31 cellular contexts compared by ENCODE assay signal in the genomic region with DNA sequence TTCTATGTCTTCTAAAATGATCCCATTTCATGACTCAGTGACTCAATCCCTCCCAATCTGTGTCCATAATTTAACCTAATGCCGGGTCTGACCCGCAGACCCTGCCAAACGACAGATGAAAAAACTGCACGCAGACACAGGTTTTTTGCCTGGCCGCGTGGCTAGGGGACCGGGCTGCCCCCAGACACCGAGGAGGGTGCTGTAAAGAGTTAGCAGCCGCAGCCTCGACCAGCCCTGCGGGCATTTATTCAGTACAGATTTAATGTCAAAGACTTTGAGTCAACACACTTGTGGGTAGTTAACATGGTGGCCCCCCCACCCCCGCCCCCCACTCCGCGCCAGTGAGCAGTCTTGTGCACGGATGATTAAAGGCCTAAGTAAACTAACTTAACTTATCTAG.
A peak's percentile ranks its signal among the peaks of the same experiment; 100 is the strongest.
DNase-seq lines count a peak whose midpoint lies in the region; ATAC-seq and TF ChIP-seq lines count a peak whose summit lies in the region.
"Had no signal": no experiment of that assay in that cellular context is flagged by ENCODE, and none has a peak within 500 bp of the region (broad histone marks: within the 10 kb centered on the region; RNA-seq: fewer than 3 reads in every experiment).

No MANE protein-coding gene starts in this region.

- no peak overlapping the region for H3K4me2 ChIP-seq in neuronal stem cell (ENCODE audit: insufficient read depth, low read length, poor library complexity, severe bottlenecking)
- H3K4me2 ChIP-seq: A549; BLaER1; BLaER1 treated with 17β-estradiol and CSF1 and Interleukin-3, amounts not matched to agents 10 nM and 100 nM had no signal

- H2AFZ ChIP-seq in neuronal stem cell (ENCODE audit: low read length), result no peak overlapping the region

- no peak overlapping the region for H3K14ac ChIP-seq in neuronal stem cell (ENCODE audit: low read length)

- no peak overlapping the region for H3K4ac ChIP-seq in neuronal stem cell (ENCODE audit: low read length)

- H3K9me3 ChIP-seq in endodermal cell (ENCODE audit: control insufficient read depth, low read length) (peaks cover 26% of the 10 kb centered on the region), neuronal stem cell (replicated peaks in 1 of 2; ENCODE audit: control insufficient read depth in 2 of 2, insufficient read depth in 1 of 2, low read depth in 1 of 2, low read length in 2 of 2) (no peaks in the 10 kb centered on the region), T-helper 17 cell (ENCODE audit: control insufficient read depth, low read length, poor library complexity, severe bottlenecking) (no peaks in the 10 kb centered on the region)
- H3K9me3 ChIP-seq: A549; BE2C; BLaER1; BLaER1 treated with 17β-estradiol and CSF1 and Interleukin-3, amounts not matched to agents 10 nM and 100 nM had no signal

- peaks cover 26% of the 10 kb centered on the region for H3K9me3 Mint-ChIP-seq in endodermal cell
- H3K9me3 Mint-ChIP-seq: CD4-positive, alpha-beta T cell; CD4-positive, CD25-positive, alpha-beta regulatory T cell; CD8-positive, alpha-beta memory T cell; CD8-positive, alpha-beta T cell had no signal

- no peaks in the 10 kb centered on the region for H3K79me1 ChIP-seq in neuronal stem cell (ENCODE audit: low read depth, low read length)

- no peak overlapping the region for H3K4me3 Mint-ChIP-seq in endodermal cell
- no peak overlapping the region for H3K4me3 Mint-ChIP-seq in T-helper 17 cell
- H3K4me3 Mint-ChIP-seq: B cell; CD14-positive monocyte; CD4-positive, alpha-beta memory T cell; CD4-positive, alpha-beta T cell; CD4-positive, CD25-positive, alpha-beta regulatory T cell; CD8-positive, alpha-beta memory T cell; CD8-positive, alpha-beta T cell had no signal

- no peak overlapping the region for H2BK12ac ChIP-seq in neuronal stem cell (ENCODE audit: low read length)

- H3K4me3 ChIP-seq in endodermal cell (ENCODE audit: low read length) (peak overlapping the region; percentile 61), neuronal stem cell (ENCODE audit: low read length in 2 of 2) (no peak overlapping the region)
- H3K4me3 ChIP-seq: A549; BLaER1; BLaER1 treated with 17β-estradiol and CSF1 and Interleukin-3, amounts not matched to agents 10 nM and 100 nM had no signal

- H3K27me3 Mint-ChIP-seq in endodermal cell (ENCODE audit: insufficient read depth), result no peaks in the 10 kb centered on the region
- H3K27me3 Mint-ChIP-seq in T-helper 17 cell, result peaks cover 39% of the 10 kb centered on the region
- H3K27me3 Mint-ChIP-seq: B cell; CD4-positive, CD25-positive, alpha-beta regulatory T cell had no signal

- H3K27me3 ChIP-seq in endodermal cell (ENCODE audit: control insufficient read depth, insufficient read depth, low read length, poor library complexity, severe bottlenecking) (no peaks in the 10 kb centered on the region), neuronal stem cell (ENCODE audit: control insufficient read depth in 3 of 3, insufficient read depth in 3 of 3, low read depth in 1 of 3, low read length in 3 of 3) (no peaks in the 10 kb centered on the region)
- H3K27me3 ChIP-seq: BE2C; BLaER1; BLaER1 treated with 17β-estradiol and CSF1 and Interleukin-3, amounts not matched to agents 10 nM and 100 nM had no signal

- DNase-seq in endodermal cell, result no peak
- no peak for DNase-seq in neuronal stem cell (ENCODE audit: low spot score)
- DNase-seq in T-helper 17 cell, result no peak
- DNase-seq in NCI-H446 (lab: John Stamatoyannopoulos, UW), result no peak
- DNase-seq: 8988T; ACHN; AML-193; BE2C; C1 segment of cervical spinal cord; Caco-2; Calu3; CD4-positive, alpha-beta memory T cell; CD4-positive, alpha-beta T cell; CD4-positive, CD25-positive, alpha-beta regulatory T cell; CD8-positive, alpha-beta memory T cell; CD8-positive, alpha-beta T cell; COR-L47; DMS 273 treated with DMSO at 0.1 percent for 48 hours; DMS153; DMS53; DMS79; DMS79 treated with DMSO at 0.1 percent for 48 hours; DND-41; EL had no signal

- no peaks in the 10 kb centered on the region for H3K4me1 ChIP-seq in endodermal cell (ENCODE audit: control insufficient read depth, insufficient read depth, low read length)
- no peaks in the 10 kb centered on the region for H3K4me1 ChIP-seq in neuronal stem cell (ENCODE audit: control insufficient read depth in 2 of 2, insufficient read depth in 1 of 2, low read depth in 1 of 2, low read length in 2 of 2)
- H3K4me1 ChIP-seq: A549; BE2C; BLaER1; BLaER1 treated with 17β-estradiol and CSF1 and Interleukin-3, amounts not matched to agents 10 nM and 100 nM; Caco-2 had no signal

- H3K27ac Mint-ChIP-seq in endodermal cell (no peak overlapping the region), T-helper 17 cell (no peak overlapping the region)
- H3K27ac Mint-ChIP-seq: B cell; CD14-positive monocyte; CD4-positive, alpha-beta memory T cell; CD4-positive, alpha-beta T cell; CD4-positive, CD25-positive, alpha-beta regulatory T cell; CD8-positive, alpha-beta memory T cell; CD8-positive, alpha-beta T cell had no signal

- H2AK5ac ChIP-seq in neuronal stem cell (ENCODE audit: low read depth, low read length), result no peak overlapping the region

- peaks cover 5% of the 10 kb centered on the region for H3K4me1 Mint-ChIP-seq in endodermal cell
- H3K4me1 Mint-ChIP-seq in T-helper 17 cell, result no peaks in the 10 kb centered on the region
- H3K4me1 Mint-ChIP-seq: B cell; CD14-positive monocyte; CD4-positive, alpha-beta memory T cell; CD4-positive, CD25-positive, alpha-beta regulatory T cell; CD8-positive, alpha-beta memory T cell had no signal

- H3K9ac ChIP-seq in endodermal cell (ENCODE audit: extremely low read depth, low read length, poor library complexity, severe bottlenecking) (no peak overlapping the region), neuronal stem cell (ENCODE audit: low read depth, low read length, poor library complexity) (no peak overlapping the region)
- H3K9ac ChIP-seq: BLaER1; BLaER1 treated with 17β-estradiol and CSF1 and Interleukin-3, amounts not matched to agents 10 nM and 100 nM had no signal

- H2BK15ac ChIP-seq in neuronal stem cell (ENCODE audit: low read length), result no peak overlapping the region

- no peak overlapping the region for H2BK120ac ChIP-seq in neuronal stem cell (ENCODE audit: low read depth, low read length)

- H3K18ac ChIP-seq in neuronal stem cell (ENCODE audit: low read length), result peak overlapping the region; percentile 51

- no peak for TF ChIP-seq CTCF in endodermal cell (conservative IDR thresholded peaks at IDR 0.05)

- H3K36me3 Mint-ChIP-seq in endodermal cell (ENCODE audit: low read depth) (peaks cover 6% of the 10 kb centered on the region), T-helper 17 cell (ENCODE audit: low read depth) (no peaks in the 10 kb centered on the region)
- H3K36me3 Mint-ChIP-seq: CD14-positive monocyte; CD4-positive, alpha-beta memory T cell; CD4-positive, CD25-positive, alpha-beta regulatory T cell; CD8-positive, alpha-beta memory T cell; CD8-positive, alpha-beta T cell had no signal

- 94% methylated on average over 10 to 15 of the region's 15 CpGs for WGBS in endodermal cell (ENCODE audit: insufficient coverage in 1 of 2, insufficient read length in 1 of 2), 2 experiments
- no CpG with 5 or more reads among the region's 15 CpGs for WGBS in neuronal stem cell (ENCODE audit: extremely low coverage in 2 of 2, insufficient read length in 2 of 2, insufficient replicate concordance in 1 of 2), 2 donors

- ATAC-seq in T-helper 17 cell, result no peak
- ATAC-seq: A549; CD8-positive, alpha-beta T cell had no signal

- no peak overlapping the region for H4K91ac ChIP-seq in neuronal stem cell (ENCODE audit: low read depth, low read length, poor library complexity)

- H3K27ac ChIP-seq in endodermal cell (ENCODE audit: low read depth, low read length), result no peak overlapping the region
- H3K27ac ChIP-seq in neuronal stem cell (replicated peaks; ENCODE audit: low read length), result no peak overlapping the region
- H3K27ac ChIP-seq: 22Rv1; A549; BLaER1; BLaER1 treated with 17β-estradiol and CSF1 and Interleukin-3, amounts not matched to agents 10 nM and 100 nM; C4-2B had no signal

- no peak overlapping the region for H4K8ac ChIP-seq in neuronal stem cell (ENCODE audit: low read depth, low read length)

- H3K36me3 ChIP-seq in endodermal cell (ENCODE audit: control insufficient read depth, insufficient read depth, low read length), result no peaks in the 10 kb centered on the region
- no peaks in the 10 kb centered on the region for H3K36me3 ChIP-seq in neuronal stem cell (replicated peaks in 1 of 2; ENCODE audit: control insufficient read depth in 2 of 2, insufficient read depth in 2 of 2, low read length in 2 of 2)
- H3K36me3 ChIP-seq: BE2C; BLaER1; BLaER1 treated with 17β-estradiol and CSF1 and Interleukin-3, amounts not matched to agents 10 nM and 100 nM had no signal

- no peak overlapping the region for H2BK5ac ChIP-seq in neuronal stem cell (ENCODE audit: low read length)

- no peak overlapping the region for H3K23ac ChIP-seq in neuronal stem cell (ENCODE audit: low read depth, low read length, poor library complexity)
